ENCODE assay signal across 18 cellular contexts in genomic region chr11:122755941-122756340, GRCh38.
DNase-seq lines count a peak whose midpoint lies in the region; ATAC-seq, FAIRE-seq and TF ChIP-seq lines count a peak whose summit lies in the region.
"Had no signal": no experiment of that assay in that cellular context is flagged by ENCODE, and none has a peak within 500 bp of the region (broad histone marks: within the 10 kb centered on the region; RNA-seq: fewer than 3 reads in every experiment).

No MANE protein-coding gene starts in this region.

- intact Hi-C loops in lower lobe of right lung (cut with DNase I): no loop called here

- peak overlapping the region; percentile 30 for H3K9ac ChIP-seq in BLaER1

- H3K4me3 ChIP-seq in BLaER1: no peak overlapping the region
- H3K4me3 ChIP-seq in DOHH2 (ENCODE audit: low read length): peak overlapping the region; percentile 18
- H3K4me3 ChIP-seq in lower lobe of right lung: no peak overlapping the region
- H3K4me3 ChIP-seq: ascending aorta, GM12878, heart left ventricle, lung had no signal

- no peaks in the 10 kb centered on the region for H3F3A ChIP-seq in DOHH2 (ENCODE audit: control insufficient read depth, insufficient read depth)

- no peaks in the 10 kb centered on the region for H3K9me3 ChIP-seq in BLaER1
- H3K9me3 ChIP-seq in DOHH2 (ENCODE audit: control insufficient read depth, insufficient read depth, low read length): no peaks in the 10 kb centered on the region
- H3K9me3 ChIP-seq in lower lobe of right lung: no peaks in the 10 kb centered on the region
- H3K9me3 ChIP-seq: ascending aorta, heart left ventricle had no signal

- DNase-seq in OCI-M1 (lab: John Stamatoyannopoulos, UW) (peak; percentile 65), lower lobe of right lung (no peak), GM19239 (ENCODE audit: insufficient read length, low spot score) (no peak), DMS79 (lab: John Stamatoyannopoulos, UW) (no peak)
- no peak for DNase-seq in stimulated activated CD4-positive, alpha-beta T cell treated with anti-CD3 and anti-CD28 coated beads, Interleukin-2, amount 100 ng/mL, for 48 hours
- DNase-seq: activated gamma-delta T cell, cerebellar nuclear complex, NCI-H1694, NCI-H345, SHP77 treated with DMSO at 0.1 percent for 48 hours had no signal

- H3K4me2 ChIP-seq in BLaER1: peak overlapping the region; percentile 78
- peak overlapping the region; percentile 60 for H3K4me2 ChIP-seq in DOHH2 (ENCODE audit: low read length)

- no peak for ATAC-seq in lower lobe of right lung
- ATAC-seq in activated CD4-positive, CD25-positive, alpha-beta regulatory T cell treated with anti-CD3 and anti-CD28 coated beads, Interleukin-2, amount 50 U/mL, for 24 hours: no peak

- H3K36me3 ChIP-seq in BLaER1 (peaks cover 89% of the 10 kb centered on the region), DOHH2 (ENCODE audit: control insufficient read depth, low read length) (no peaks in the 10 kb centered on the region), lower lobe of right lung (no peaks in the 10 kb centered on the region)
- H3K36me3 ChIP-seq: ascending aorta, heart left ventricle had no signal

- peaks cover 15% of the 10 kb centered on the region for H3K79me2 ChIP-seq in DOHH2 (ENCODE audit: control insufficient read depth, low read length)

- FAIRE-seq in GM19239 (lab: Jason Lieb, UNC): no peak
- FAIRE-seq: D721Med, GM12878 had no signal

- H3K27ac ChIP-seq in BLaER1 (peak overlapping the region; percentile 67), DOHH2 (ENCODE audit: low read depth, low read length) (peak overlapping the region; percentile 47), lower lobe of right lung (peak overlapping the region; percentile 18)
- H3K27ac ChIP-seq: ascending aorta had no signal

- H3K27me3 ChIP-seq in BLaER1 (no peaks in the 10 kb centered on the region), DOHH2 (ENCODE audit: control insufficient read depth, low read length) (no peaks in the 10 kb centered on the region), lower lobe of right lung (ENCODE audit: low read depth) (no peaks in the 10 kb centered on the region)
- H3K27me3 ChIP-seq: ascending aorta, heart left ventricle had no signal

- TF ChIP-seq CTCF in DOHH2 (IDR thresholded peaks at IDR 0.05; ENCODE audit: low read depth, low read length, poor library complexity, severe bottlenecking) (no peak), lower lobe of right lung (IDR thresholded peaks at IDR 0.05) (no peak)

- H3K4me1 ChIP-seq in BLaER1 (peaks cover 100% of the 10 kb centered on the region), DOHH2 (ENCODE audit: control insufficient read depth, low read length) (peaks cover 37% of the 10 kb centered on the region), lower lobe of right lung (peaks cover 45% of the 10 kb centered on the region)
- H3K4me1 ChIP-seq: ascending aorta had no signal

- no peaks in the 10 kb centered on the region for H3K9me2 ChIP-seq in DOHH2 (replicated peaks; ENCODE audit: control insufficient read depth, low read length)

- H4K20me1 ChIP-seq in BLaER1: peaks cover 100% of the 10 kb centered on the region
- no peaks in the 10 kb centered on the region for H4K20me1 ChIP-seq in DOHH2 (ENCODE audit: control insufficient read depth, insufficient read depth, low read depth, low read length)
